ENCODE assay signal across 22 cellular contexts in genomic region chr20:58902003-58902402, GRCh38. TPM values are rescaled to one million over a fixed set of nuclear protein-coding genes. Genes with fewer than 3 reads are reported as not detected.
A peak's percentile ranks its signal among the peaks of the same experiment; 100 is the strongest.
DNase-seq lines count a peak whose midpoint lies in the region; ATAC-seq and TF ChIP-seq lines count a peak whose summit lies in the region.
"Had no signal": no experiment of that assay in that cellular context is flagged by ENCODE, and none has a peak within 500 bp of the region (broad histone marks: within the 10 kb centered on the region; RNA-seq: fewer than 3 reads in every experiment).

No MANE protein-coding gene starts in this region.

- TF ChIP-seq CTCF in glutamatergic neuron (IDR thresholded peaks at IDR 0.05; ENCODE audit: partially characterized antibody, unreplicated experiment) (no peak), gastrocnemius medialis (IDR thresholded peaks at IDR 0.05 in 4 of 5, conservative IDR thresholded peaks at IDR 0.05 in 1 of 5) (no peak), GM10248 (IDR thresholded peaks at IDR 0.05; ENCODE audit: control extremely low read depth, extremely low read depth, low read depth, missing control alignments) (no peak)

- H3K27me3 Mint-ChIP-seq in activated naive CD8-positive, alpha-beta T cell treated with anti-CD3 and anti-CD28 coated beads, Interleukin-2, amount 50 U/mL, for 24 hours = no peaks in the 10 kb centered on the region
- no peaks in the 10 kb centered on the region for H3K27me3 Mint-ChIP-seq in activated naive CD8-positive, alpha-beta T cell treated with anti-CD3 and anti-CD28 coated beads for 36 hours
- no peaks in the 10 kb centered on the region for H3K27me3 Mint-ChIP-seq in IgD-negative memory B cell
- peaks cover 10% of the 10 kb centered on the region for H3K27me3 Mint-ChIP-seq in glutamatergic neuron (ENCODE audit: unreplicated experiment)
- H3K27me3 Mint-ChIP-seq: activated CD4-positive, alpha-beta memory T cell treated with anti-CD3 and anti-CD28 coated beads for 36 hours; T-cell had no signal

- peak overlapping the region; percentile 19 to 99 (median 42) for H3K27ac ChIP-seq in gastrocnemius medialis
- H3K27ac ChIP-seq: C4-2B, epithelial cell of prostate, Peyer's patch had no signal

- no peaks in the 10 kb centered on the region for H3K9me3 ChIP-seq in gastrocnemius medialis
- H3K9me3 ChIP-seq: HAP-1, Peyer's patch had no signal

- H3K27ac Mint-ChIP-seq in activated naive CD8-positive, alpha-beta T cell treated with anti-CD3 and anti-CD28 coated beads, Interleukin-2, amount 50 U/mL, for 24 hours = peak overlapping the region; percentile 68
- no peak overlapping the region for H3K27ac Mint-ChIP-seq in activated naive CD8-positive, alpha-beta T cell treated with anti-CD3 and anti-CD28 coated beads for 36 hours
- peak overlapping the region; percentile 57 to 78 (median 67) for H3K27ac Mint-ChIP-seq in IgD-negative memory B cell
- H3K27ac Mint-ChIP-seq in glutamatergic neuron (ENCODE audit: unreplicated experiment) = peak overlapping the region; percentile 99
- H3K27ac Mint-ChIP-seq: activated CD4-positive, alpha-beta memory T cell treated with anti-CD3 and anti-CD28 coated beads for 36 hours; T-cell had no signal

- peaks cover 72% of the 10 kb centered on the region for H3K4me1 Mint-ChIP-seq in activated naive CD8-positive, alpha-beta T cell treated with anti-CD3 and anti-CD28 coated beads, Interleukin-2, amount 50 U/mL, for 24 hours
- H3K4me1 Mint-ChIP-seq in activated naive CD8-positive, alpha-beta T cell treated with anti-CD3 and anti-CD28 coated beads for 36 hours = peaks cover 70% of the 10 kb centered on the region
- H3K4me1 Mint-ChIP-seq in IgD-negative memory B cell (peaks cover 38 to 62% (median 46%) of the 10 kb centered on the region in 3 donors), glutamatergic neuron (ENCODE audit: low read depth, unreplicated experiment) (peaks cover 71% of the 10 kb centered on the region)

- intact Hi-C loops in gastrocnemius medialis (cut with DNase I; ENCODE audit: low total_unique reads) = loop anchor here (10.0 kb wide), 1 partner anchor 1547 kb away; the partner anchor contains the start of gene RAE1

- CTCF ChIA-PET in GM10248 (lab: Yijun Ruan, JAX) = interaction anchor here (0.8 kb wide), 1 partner anchor 22 kb away, joined by 3 read pairs; no protein-coding TSS in a partner anchor

- in situ Hi-C loops in gastrocnemius medialis (cut with MboI; ENCODE audit: low sequenced_read_pairs in 4 of 4) = no loop called here

- no peak for ATAC-seq in activated naive CD8-positive, alpha-beta T cell treated with anti-CD3 and anti-CD28 coated beads, Interleukin-2, amount 50 U/mL, for 24 hours
- no peak for ATAC-seq in gastrocnemius medialis
- no peak for ATAC-seq in HG03432 (IDR thresholded peaks at IDR 0.05; ENCODE audit: unreplicated experiment)
- ATAC-seq: left lobe of liver had no signal

- POLR2A ChIA-PET in GM10248 (lab: Yijun Ruan, JAX) = no interaction called here

- H3K4me3 Mint-ChIP-seq in activated naive CD8-positive, alpha-beta T cell treated with anti-CD3 and anti-CD28 coated beads, Interleukin-2, amount 50 U/mL, for 24 hours = no peak overlapping the region
- no peak overlapping the region for H3K4me3 Mint-ChIP-seq in activated naive CD8-positive, alpha-beta T cell treated with anti-CD3 and anti-CD28 coated beads for 36 hours
- H3K4me3 Mint-ChIP-seq in IgD-negative memory B cell (no peak overlapping the region), glutamatergic neuron (ENCODE audit: unreplicated experiment) (peak overlapping the region; percentile 92)
- H3K4me3 Mint-ChIP-seq: activated CD4-positive, alpha-beta memory T cell treated with anti-CD3 and anti-CD28 coated beads for 36 hours; T-cell had no signal

- no peaks in the 10 kb centered on the region for H3K9me3 Mint-ChIP-seq in activated naive CD8-positive, alpha-beta T cell treated with anti-CD3 and anti-CD28 coated beads, Interleukin-2, amount 50 U/mL, for 24 hours
- H3K9me3 Mint-ChIP-seq in activated naive CD8-positive, alpha-beta T cell treated with anti-CD3 and anti-CD28 coated beads for 36 hours = no peaks in the 10 kb centered on the region
- H3K9me3 Mint-ChIP-seq in IgD-negative memory B cell (no peaks in the 10 kb centered on the region), glutamatergic neuron (ENCODE audit: unreplicated experiment) (peaks cover 21% of the 10 kb centered on the region)
- H3K9me3 Mint-ChIP-seq: activated CD4-positive, alpha-beta memory T cell treated with anti-CD3 and anti-CD28 coated beads for 36 hours; T-cell had no signal

- peaks cover 0 to 36% of the 10 kb centered on the region in 2 donors for H3K36me3 ChIP-seq in gastrocnemius medialis

- peaks cover 62 to 83% of the 10 kb centered on the region in 2 donors for H3K4me1 ChIP-seq in gastrocnemius medialis

- no peak overlapping the region for H3K4me3 ChIP-seq in gastrocnemius medialis
- H3K4me3 ChIP-seq: HAP-1, Peyer's patch had no signal

- H3K27me3 ChIP-seq in gastrocnemius medialis = no peaks in the 10 kb centered on the region
- H3K27me3 ChIP-seq: Peyer's patch had no signal

- no peak for DNase-seq in activated naive CD8-positive, alpha-beta T cell treated with anti-CD3 and anti-CD28 coated beads, Interleukin-2, amount 50 U/mL, for 24 hours
- DNase-seq in activated naive CD8-positive, alpha-beta T cell treated with anti-CD3 and anti-CD28 coated beads for 36 hours = no peak
- DNase-seq in glutamatergic neuron (no peak), gastrocnemius medialis (no peak), DMS79 treated with DMSO at 0.1 percent for 48 hours (lab: John Stamatoyannopoulos, UW) (no peak), GM10248 (ENCODE audit: extremely low spot score) (no peak)
- DNase-seq: activated CD4-positive, alpha-beta memory T cell treated with anti-CD3 and anti-CD28 coated beads for 36 hours; activated naive CD4-positive, alpha-beta T cell treated with Interleukin-2 at 50 U/mL for 16 hours; activated T-cell treated with anti-CD3 and anti-CD28 coated beads for 4 hours; central memory CD4-positive, alpha-beta T cell; midbrain; NCI-H1417 treated with DMSO at 0.1 percent for 48 hours; NCI-H524 treated with DMSO at 0.1 percent for 48 hours; nucleus accumbens; Peyer's patch; T-cell had no signal

- peaks cover 64% of the 10 kb centered on the region for H3K36me3 Mint-ChIP-seq in activated naive CD8-positive, alpha-beta T cell treated with anti-CD3 and anti-CD28 coated beads, Interleukin-2, amount 50 U/mL, for 24 hours (ENCODE audit: low read depth)
- peaks cover 49% of the 10 kb centered on the region for H3K36me3 Mint-ChIP-seq in activated naive CD8-positive, alpha-beta T cell treated with anti-CD3 and anti-CD28 coated beads for 36 hours
- H3K36me3 Mint-ChIP-seq in IgD-negative memory B cell (peaks cover 7% of the 10 kb centered on the region), glutamatergic neuron (ENCODE audit: unreplicated experiment) (no peaks in the 10 kb centered on the region)

- TF ChIP-seq POLR2A in gastrocnemius medialis (IDR thresholded peaks at IDR 0.05) = no peak

RNA-seq across cellular contexts. Expression of gene GNAS, which starts 49.5 kb away (rescaled TPM):
- total RNA-seq in activated naive CD8-positive, alpha-beta T cell treated with anti-CD3 and anti-CD28 coated beads for 36 hours = 100 to 1,000 TPM; 779 to 785 TPM
- polyA plus RNA-seq in IgD-negative memory B cell = 203 TPM
- 1,989 TPM for total RNA-seq in glutamatergic neuron (ENCODE audit: unreplicated experiment)
- total RNA-seq in gastrocnemius medialis = 100 to 1,000 TPM; 513 to 854 (median 781) TPM

RNA-seq across cellular contexts. Expression of gene GNAS-AS1, which starts 51.3 kb away (rescaled TPM):
- total RNA-seq in activated naive CD8-positive, alpha-beta T cell treated with anti-CD3 and anti-CD28 coated beads for 36 hours = 1 to 10 TPM; 1.0 to 1.3 TPM
- not detected for polyA plus RNA-seq in IgD-negative memory B cell
- total RNA-seq in glutamatergic neuron (ENCODE audit: unreplicated experiment) (11.7 TPM), gastrocnemius medialis (not detected)
